8 cellular contexts compared by ENCODE assay signal in genomic region chr15:82045179-82045891, GRCh38. TPM values are rescaled to one million over a fixed set of nuclear protein-coding genes. Genes with fewer than 3 reads are reported as not detected.
A peak's percentile ranks its signal among the peaks of the same experiment; 100 is the strongest.
DNase-seq lines count a peak whose midpoint lies in the region; ATAC-seq, FAIRE-seq and TF ChIP-seq lines count a peak whose summit lies in the region.

No MANE protein-coding gene starts in this region.

- ATAC-seq in activated CD4-positive, alpha-beta T cell treated with anti-CD3 and anti-CD28 coated beads for 36 hours, result no peak
- ATAC-seq in HG03025 (IDR thresholded peaks at IDR 0.05; ENCODE audit: low FRiP score, unreplicated experiment) (peak; percentile 4), HG03442 (IDR thresholded peaks at IDR 0.05; ENCODE audit: unreplicated experiment) (no peak)

- peaks cover 12% of the 10 kb centered on the region for H3K4me1 Mint-ChIP-seq in activated CD4-positive, alpha-beta T cell treated with anti-CD3 and anti-CD28 coated beads for 36 hours

- H3K36me3 Mint-ChIP-seq in activated CD4-positive, alpha-beta T cell treated with anti-CD3 and anti-CD28 coated beads for 36 hours (ENCODE audit: low read depth), result no peaks in the 10 kb centered on the region

- peaks cover 3% of the 10 kb centered on the region for H3K27me3 ChIP-seq in bronchial epithelial cell (ENCODE audit: control insufficient read depth, insufficient read depth, low read length)
- peaks cover 6 to 17% of the 10 kb centered on the region in 2 donors for H3K27me3 ChIP-seq in small intestine (ENCODE audit: control insufficient read depth in 2 of 2, insufficient read depth in 2 of 2, low read length in 2 of 2)

- H3K4me3 Mint-ChIP-seq in activated CD4-positive, alpha-beta T cell treated with anti-CD3 and anti-CD28 coated beads for 36 hours, result peak overlapping the region; percentile 81

- no peak for FAIRE-seq in bronchial epithelial cell (lab: Jason Lieb, UNC)
- no peak for FAIRE-seq in small intestine (lab: Jason Lieb, UNC)

- no peak overlapping the region for H3K27ac Mint-ChIP-seq in activated CD4-positive, alpha-beta T cell treated with anti-CD3 and anti-CD28 coated beads for 36 hours

- POLR2A ChIA-PET in activated CD4-positive, alpha-beta T cell treated with anti-CD3 and anti-CD28 coated beads for 36 hours (lab: Charles Lee), result no interaction called here

- peak overlapping the region; percentile 69 for H3K9ac ChIP-seq in SK-N-MC (ENCODE audit: insufficient read length)

- no peak for TF ChIP-seq CTCF in bronchial epithelial cell (IDR thresholded peaks at IDR 0.05; ENCODE audit: insufficient read depth, low read length, severe bottlenecking)

- peak; percentile 53 for DNase-seq in activated CD4-positive, alpha-beta T cell treated with anti-CD3 and anti-CD28 coated beads for 36 hours
- DNase-seq in activated CD4-positive, alpha-beta T cell treated with anti-CD3 and anti-CD28 coated beads for 1 hour, result no peak
- DNase-seq in SK-N-MC (ENCODE audit: low read depth, low spot score) (no peak), bronchial epithelial cell (ENCODE audit: low read depth) (no peak), islet precursor cell (peak; percentile 80), small intestine (no peak)

- 0 to 1% (median 1%) methylated on average over 52 to 71 of the region's 71 CpGs for WGBS in small intestine, 3 donors

- CTCF ChIA-PET in activated CD4-positive, alpha-beta T cell treated with anti-CD3 and anti-CD28 coated beads for 36 hours (lab: Charles Lee), result interaction anchor here (0.6 kb wide), 1 partner anchor 711 kb away, joined by 3 read pairs; no protein-coding TSS in a partner anchor

- no peaks in the 10 kb centered on the region for H3K4me1 ChIP-seq in small intestine (ENCODE audit: control insufficient read depth in 2 of 2, insufficient read depth in 1 of 2, low read depth in 1 of 2, low read length in 1 of 2)

- H3K9me3 Mint-ChIP-seq in activated CD4-positive, alpha-beta T cell treated with anti-CD3 and anti-CD28 coated beads for 36 hours (ENCODE audit: low read depth), result no peaks in the 10 kb centered on the region

- H3K27ac ChIP-seq in SK-N-MC (no peak overlapping the region), small intestine (ENCODE audit: low read depth in 1 of 2, low read length in 1 of 2) (peak overlapping the region in 1 of 2 donors; percentile 79)

- H3K9me3 ChIP-seq in SK-N-MC (ENCODE audit: low read depth, low read length) (no peaks in the 10 kb centered on the region), small intestine (ENCODE audit: control insufficient read depth, low read depth) (no peaks in the 10 kb centered on the region)

- intact Hi-C loops in activated CD4-positive, alpha-beta T cell treated with anti-CD3 and anti-CD28 coated beads for 36 hours (cut with DNase I, micrococcal nuclease), result loop anchor here (5.0 to 10.0 kb wide), 5 partner anchors 217 to 1891 kb away; partner anchors contain the start of genes BTBD1 (in 1 of the 2), EFL1 (in 1 of the 2), FAH (in 1 of the 2) and SAXO2 (in 1 of the 2)

- H3K4me3 ChIP-seq in SK-N-MC (peak overlapping the region; percentile 94), bronchial epithelial cell (ENCODE audit: low read depth, low read length) (peak overlapping the region; percentile 62), small intestine (ENCODE audit: low read depth in 1 of 2, low read length in 2 of 2) (peak overlapping the region; percentile 62 to 66)

- H3K27me3 Mint-ChIP-seq in activated CD4-positive, alpha-beta T cell treated with anti-CD3 and anti-CD28 coated beads for 36 hours, result peaks cover 21% of the 10 kb centered on the region

- H3K36me3 ChIP-seq in SK-N-MC (ENCODE audit: insufficient read depth, low read length), result no peaks in the 10 kb centered on the region; the same call in 1 of the 2 replicates
- H3K36me3 ChIP-seq in bronchial epithelial cell (ENCODE audit: control insufficient read depth, insufficient read depth, low read length), result no peaks in the 10 kb centered on the region
- H3K36me3 ChIP-seq in small intestine (ENCODE audit: control insufficient read depth in 2 of 2, insufficient read depth in 2 of 2, low read length in 2 of 2), result no peaks in the 10 kb centered on the region

RNA-seq across cellular contexts. Expression of gene MEX3B, which starts 0.5 kb away (rescaled TPM):
- 1 to 10 TPM; 1.2 to 1.3 TPM for total RNA-seq in activated CD4-positive, alpha-beta T cell treated with anti-CD3 and anti-CD28 coated beads for 36 hours
- 0.64 and 0.79 TPM in 2 replicates for total RNA-seq in bronchial epithelial cell
- under 1 TPM in 1 of 3 donors, not detected in 2; 0.95 TPM for polyA plus RNA-seq in small intestine

Comparison
In these comparisons a context has a peak if more than half of its experiments do, and no peak if none do; other contexts are left out.
1. DNase-seq: peak in activated CD4-positive, alpha-beta T cell treated with anti-CD3 and anti-CD28 coated beads for 36 hours (single experiment) and islet precursor cell (single experiment); none in activated CD4-positive, alpha-beta T cell treated with anti-CD3 and anti-CD28 coated beads for 1 hour (single experiment), SK-N-MC (single experiment), bronchial epithelial cell (single experiment) and small intestine (single experiment).
2. Peak in every context shown above with its lines, with median percentiles within 50 percentile points of each other: H3K4me3 ChIP-seq.